In genomic region chr5:83608122-83608521, GRCh38 we compare ENCODE assay signal across 8 cellular contexts.
DNase-seq lines count a peak whose midpoint lies in the region; ATAC-seq and TF ChIP-seq lines count a peak whose summit lies in the region.

No MANE protein-coding gene starts in this region.

- TF ChIP-seq CTCF in GM10248 (IDR thresholded peaks at IDR 0.05; ENCODE audit: control extremely low read depth, extremely low read depth, low read depth, missing control alignments) (peak; percentile 50), colonic mucosa (IDR thresholded peaks at IDR 0.05) (peak; percentile 21), esophagus squamous epithelium (IDR thresholded peaks at IDR 0.05) (peak in 1 of 6 experiments; percentile 14)

- peak; percentile 86 for ATAC-seq in HG02884 (IDR thresholded peaks at IDR 0.05; ENCODE audit: unreplicated experiment)

- H3K36me3 Mint-ChIP-seq in activated T-helper 1 cell treated with anti-CD3 and anti-CD28 coated beads, Interleukin-12 subunit alpha, Interleukin-12 subunit beta, Interleukin-2, Interleukin-4 antibody, amounts not matched to agents 30 ng/mL and 10 ng/mL and 1 ng/mL, durations not matched to agents 14 hours and 24 hours and 36 hours (ENCODE audit: low read depth) = no peaks in the 10 kb centered on the region
- no peaks in the 10 kb centered on the region for H3K36me3 Mint-ChIP-seq in activated naive CD4-positive, alpha-beta T cell treated with anti-CD3 and anti-CD28 coated beads, Interleukin-2, amount 10 ng/mL, durations not matched to agents 7 days and 5 days

- H3K4me1 Mint-ChIP-seq in activated T-helper 1 cell treated with anti-CD3 and anti-CD28 coated beads, Interleukin-12 subunit alpha, Interleukin-12 subunit beta, Interleukin-2, Interleukin-4 antibody, amounts not matched to agents 30 ng/mL and 10 ng/mL and 1 ng/mL, durations not matched to agents 14 hours and 24 hours and 36 hours (ENCODE audit: low read depth) = no peaks in the 10 kb centered on the region
- H3K4me1 Mint-ChIP-seq in activated naive CD4-positive, alpha-beta T cell treated with anti-CD3 and anti-CD28 coated beads, Interleukin-2, amount 10 ng/mL, durations not matched to agents 7 days and 5 days = no peaks in the 10 kb centered on the region

- no peak overlapping the region for H3K27ac ChIP-seq in colonic mucosa
- no peak overlapping the region for H3K27ac ChIP-seq in esophagus squamous epithelium

- H3K4me1 ChIP-seq in colonic mucosa = no peaks in the 10 kb centered on the region
- no peaks in the 10 kb centered on the region for H3K4me1 ChIP-seq in esophagus squamous epithelium

- CTCF ChIA-PET in GM10248 (lab: Yijun Ruan, JAX) = interaction anchor here (1.1 to 2.9 kb wide), 2 partner anchors 8 to 18 kb away, joined by 3 to 10 read pairs; no protein-coding TSS in a partner anchor
- CTCF ChIA-PET in activated naive CD4-positive, alpha-beta T cell treated with anti-CD3 and anti-CD28 coated beads, Interleukin-2, amount 10 ng/mL, durations not matched to agents 7 days and 5 days (lab: Charles Lee) = interaction anchor here (0.6 to 1.5 kb wide), 2 partner anchors 10 to 1112 kb away, joined by 3 read pairs; no protein-coding TSS in a partner anchor

- 14% methylated on average over 3 of the region's 3 CpGs for WGBS in esophagus squamous epithelium, 2 donors

- POLR2A ChIA-PET in GM10248 (lab: Yijun Ruan, JAX) = no interaction called here

- peaks cover 2% of the 10 kb centered on the region for H3K27me3 Mint-ChIP-seq in activated T-helper 1 cell treated with anti-CD3 and anti-CD28 coated beads, Interleukin-12 subunit alpha, Interleukin-12 subunit beta, Interleukin-2, Interleukin-4 antibody, amounts not matched to agents 30 ng/mL and 10 ng/mL and 1 ng/mL, durations not matched to agents 14 hours and 24 hours and 36 hours (ENCODE audit: insufficient read depth)
- H3K27me3 Mint-ChIP-seq in activated naive CD4-positive, alpha-beta T cell treated with anti-CD3 and anti-CD28 coated beads, Interleukin-2, amount 10 ng/mL, durations not matched to agents 7 days and 5 days = peaks cover 3% of the 10 kb centered on the region

- H3K9ac ChIP-seq in colonic mucosa (ENCODE audit: low read depth in 2 of 2, low read length in 2 of 2) = no peak overlapping the region

- no peak overlapping the region for H3K27ac Mint-ChIP-seq in activated T-helper 1 cell treated with anti-CD3 and anti-CD28 coated beads, Interleukin-12 subunit alpha, Interleukin-12 subunit beta, Interleukin-2, Interleukin-4 antibody, amounts not matched to agents 30 ng/mL and 10 ng/mL and 1 ng/mL, durations not matched to agents 14 hours and 24 hours and 36 hours
- no peak overlapping the region for H3K27ac Mint-ChIP-seq in activated naive CD4-positive, alpha-beta T cell treated with anti-CD3 and anti-CD28 coated beads, Interleukin-2, amount 10 ng/mL, durations not matched to agents 7 days and 5 days

- no peaks in the 10 kb centered on the region for H3K27me3 ChIP-seq in colonic mucosa
- H3K27me3 ChIP-seq in esophagus squamous epithelium = no peaks in the 10 kb centered on the region

- H3K9me3 ChIP-seq in colonic mucosa = no peaks in the 10 kb centered on the region
- H3K9me3 ChIP-seq in esophagus squamous epithelium = no peaks in the 10 kb centered on the region

- no peak overlapping the region for H3K4me3 ChIP-seq in colonic mucosa
- H3K4me3 ChIP-seq in esophagus squamous epithelium = no peak overlapping the region

- TF ChIP-seq POLR2A in esophagus squamous epithelium (IDR thresholded peaks at IDR 0.05) = no peak

- no peaks in the 10 kb centered on the region for H3K9me3 Mint-ChIP-seq in activated T-helper 1 cell treated with anti-CD3 and anti-CD28 coated beads, Interleukin-12 subunit alpha, Interleukin-12 subunit beta, Interleukin-2, Interleukin-4 antibody, amounts not matched to agents 30 ng/mL and 10 ng/mL and 1 ng/mL, durations not matched to agents 14 hours and 24 hours and 36 hours
- H3K9me3 Mint-ChIP-seq in activated naive CD4-positive, alpha-beta T cell treated with anti-CD3 and anti-CD28 coated beads, Interleukin-2, amount 10 ng/mL, durations not matched to agents 7 days and 5 days = no peaks in the 10 kb centered on the region

- intact Hi-C loops in colonic mucosa (cut with DNase I) = no loop called here
- intact Hi-C loops in activated T-helper 1 cell treated with anti-CD3 and anti-CD28 coated beads, Interleukin-12 subunit alpha, Interleukin-12 subunit beta, Interleukin-2, Interleukin-4 antibody, amounts not matched to agents 30 ng/mL and 10 ng/mL and 1 ng/mL, durations not matched to agents 14 hours and 24 hours and 36 hours (cut with micrococcal nuclease) = no loop called here
- intact Hi-C loops in esophagus squamous epithelium (cut with DNase I) = no loop called here

- H3K4me3 Mint-ChIP-seq in activated T-helper 1 cell treated with anti-CD3 and anti-CD28 coated beads, Interleukin-12 subunit alpha, Interleukin-12 subunit beta, Interleukin-2, Interleukin-4 antibody, amounts not matched to agents 30 ng/mL and 10 ng/mL and 1 ng/mL, durations not matched to agents 14 hours and 24 hours and 36 hours = no peak overlapping the region
- H3K4me3 Mint-ChIP-seq in activated naive CD4-positive, alpha-beta T cell treated with anti-CD3 and anti-CD28 coated beads, Interleukin-2, amount 10 ng/mL, durations not matched to agents 7 days and 5 days = no peak overlapping the region

- DNase-seq in GM10248 (ENCODE audit: extremely low spot score) = peak; percentile 20
- peak; percentile 69 for DNase-seq in NOMO-1 treated with DMSO at 0.1 percent for 48 hours (lab: John Stamatoyannopoulos, UW; ENCODE audit: unreplicated experiment)
- DNase-seq in colonic mucosa = peak; percentile 21
- DNase-seq in lung microvascular endothelial cell (ENCODE audit: low read depth in 2 of 2) = peak; percentile 30 to 62
- DNase-seq in activated T-helper 1 cell treated with anti-CD3 and anti-CD28 coated beads, Interleukin-12 subunit alpha, Interleukin-12 subunit beta, Interleukin-2, Interleukin-4 antibody, amounts not matched to agents 30 ng/mL and 10 ng/mL and 1 ng/mL, durations not matched to agents 14 hours and 24 hours and 36 hours (ENCODE audit: low spot score) = no peak
- DNase-seq in esophagus squamous epithelium (lab: John Stamatoyannopoulos, UW) = no peak
- DNase-seq in activated naive CD4-positive, alpha-beta T cell treated with anti-CD3 and anti-CD28 coated beads, Interleukin-2, amount 10 ng/mL, durations not matched to agents 7 days and 5 days = no peak

- H3K36me3 ChIP-seq in colonic mucosa = no peaks in the 10 kb centered on the region
- H3K36me3 ChIP-seq in esophagus squamous epithelium = no peaks in the 10 kb centered on the region

Comparison
In these comparisons a context has a peak if more than half of its experiments do, and no peak if none do; other contexts are left out.
1. DNase-seq: peak in GM10248 (single experiment), NOMO-1 treated with DMSO at 0.1 percent for 48 hours (single experiment), colonic mucosa (single experiment) and lung microvascular endothelial cell (2 of 2); none in activated T-helper 1 cell treated with anti-CD3 and anti-CD28 coated beads, Interleukin-12 subunit alpha, Interleukin-12 subunit beta, Interleukin-2, Interleukin-4 antibody, amounts not matched to agents 30 ng/mL and 10 ng/mL and 1 ng/mL, durations not matched to agents 14 hours and 24 hours and 36 hours (single experiment), esophagus squamous epithelium (single experiment) and activated naive CD4-positive, alpha-beta T cell treated with anti-CD3 and anti-CD28 coated beads, Interleukin-2, amount 10 ng/mL, durations not matched to agents 7 days and 5 days (single experiment).